8 cellular contexts compared by ENCODE assay signal in genomic region chr12:14257734-14258467, GRCh38.
DNase-seq lines count a peak whose midpoint lies in the region; ATAC-seq and TF ChIP-seq lines count a peak whose summit lies in the region.

No MANE protein-coding gene starts in this region.

- no peaks in the 10 kb centered on the region for H3K27me3 ChIP-seq in kidney epithelial cell (ENCODE audit: control insufficient read depth, insufficient read depth, low read length)

- peak; percentile 98 for DNase-seq in NCI-H2171 treated with DMSO at 0.1 percent for 48 hours (lab: John Stamatoyannopoulos, UW)
- DNase-seq in cerebellar nuclear complex (lab: John Stamatoyannopoulos, UW), result peak; percentile 18 to 86
- DNase-seq in kidney epithelial cell (ENCODE audit: low read depth), result peak; percentile 87
- peak; percentile 46 to 61 for DNase-seq in stimulated activated CD4-positive, alpha-beta T cell treated with anti-CD3 and anti-CD28 coated beads, Interleukin-15, amount 100 ng/mL, for 1 hour (ENCODE audit: low read depth in 1 of 2, low spot score in 1 of 2)

- peak; percentile 55 for ATAC-seq in GM18498 (IDR thresholded peaks at IDR 0.05; ENCODE audit: unreplicated experiment)
- ATAC-seq in HG03060 (IDR thresholded peaks at IDR 0.05; ENCODE audit: low read depth, unreplicated experiment), result peak; percentile 58
- ATAC-seq in activated CD4-positive, CD25-positive, alpha-beta regulatory T cell treated with anti-CD3 and anti-CD28 coated beads, Interleukin-2, amount 50 U/mL, for 24 hours, result peak; percentile 76 to 80
- ATAC-seq in HG02885 (IDR thresholded peaks at IDR 0.05; ENCODE audit: poor library complexity, unreplicated experiment), result no peak

- no peaks in the 10 kb centered on the region for H3K36me3 ChIP-seq in kidney epithelial cell (ENCODE audit: control insufficient read depth, insufficient read depth, low read length)

- no peak for TF ChIP-seq CTCF in kidney epithelial cell (IDR thresholded peaks at IDR 0.05; ENCODE audit: insufficient read depth, low read length, poor library complexity, severe bottlenecking)

- H3K4me3 ChIP-seq in kidney epithelial cell (ENCODE audit: low read depth, low read length), result no peak overlapping the region
